ENCODE assay signal across 10 cellular contexts in the genomic region with DNA sequence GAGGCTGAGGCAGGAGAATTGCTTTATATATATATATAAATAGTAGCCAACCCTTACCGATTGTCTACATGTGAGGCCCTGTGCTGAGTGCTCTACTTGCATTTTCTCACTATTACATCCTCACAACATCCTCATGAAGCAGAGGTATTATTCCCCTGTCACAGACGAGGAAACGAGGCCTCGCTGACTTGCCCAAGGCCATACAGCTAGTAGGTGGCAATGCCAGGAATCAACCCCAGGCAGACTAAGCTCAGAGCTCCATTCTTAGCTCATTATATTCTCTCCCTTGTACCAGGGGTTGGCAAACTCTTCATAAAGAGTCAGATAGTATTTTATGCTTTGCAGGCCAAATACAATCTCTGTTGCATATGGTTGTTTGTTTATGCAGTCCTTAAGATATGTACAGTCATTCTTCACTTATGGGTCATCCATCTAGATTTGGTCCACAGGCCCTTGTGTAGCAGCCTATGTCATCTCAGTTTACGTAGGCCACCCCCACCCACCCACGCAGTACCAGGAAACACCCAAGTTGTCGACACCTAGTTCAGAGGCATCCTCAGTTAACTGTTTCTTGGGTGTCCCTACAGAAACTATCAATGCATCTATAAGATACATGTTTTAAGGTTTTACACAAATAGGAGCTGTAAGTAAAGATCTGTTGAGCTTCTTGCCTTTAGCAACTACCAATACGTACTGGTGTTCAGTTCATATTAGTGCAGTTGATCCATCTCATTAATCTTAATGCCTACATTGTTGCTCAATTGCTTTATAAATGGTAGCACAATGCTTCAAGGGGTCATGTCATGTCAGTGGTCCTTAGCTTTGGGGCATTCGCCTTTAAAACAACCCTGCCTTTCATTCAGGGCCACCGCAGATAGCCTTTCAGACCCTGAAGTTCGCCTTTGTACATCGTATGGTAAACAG. TPM values are rescaled to one million over a fixed set of nuclear protein-coding genes. Genes with fewer than 3 reads are reported as not detected.
DNase-seq lines count a peak whose midpoint lies in the region; TF ChIP-seq lines count a peak whose summit lies in the region.
"Had no signal": no experiment of that assay in that cellular context is flagged by ENCODE, and none has a peak within 500 bp of the region (broad histone marks: within the 10 kb centered on the region; RNA-seq: fewer than 3 reads in every experiment).

No MANE protein-coding gene starts in this region.

- H3K9me3 ChIP-seq in Caco-2 = no peaks in the 10 kb centered on the region

- CTCF ChIA-PET in Caco-2 (lab: Charles Lee) (no interaction called here), MCF 10A (lab: Yijun Ruan, JAX) (interaction anchor here (1.0 to 3.5 kb wide), 4 partner anchors 9 to 167 kb away, joined by 3 to 14 read pairs (median 8); partner anchors contain the start of gene MC3R)

- peaks cover 2% of the 10 kb centered on the region for H3K36me3 Mint-ChIP-seq in Caco-2 (ENCODE audit: insufficient read depth, unreplicated experiment)
- H3K36me3 Mint-ChIP-seq in MCF 10A (ENCODE audit: insufficient read depth, unreplicated experiment) = peaks cover 38% of the 10 kb centered on the region

- POLR2A ChIA-PET in Caco-2 (lab: Charles Lee) (no interaction called here), MCF 10A (lab: Yijun Ruan, JAX) (interaction anchor here (0.6 to 1.4 kb wide), 4 partner anchors 9 to 740 kb away, joined by 3 to 6 read pairs (median 4); partner anchors contain the start of genes AURKA, CSTF1 and RTF2)

- H3K9me3 Mint-ChIP-seq in Caco-2 (ENCODE audit: unreplicated experiment) = no peaks in the 10 kb centered on the region
- H3K9me3 Mint-ChIP-seq in MCF 10A (ENCODE audit: unreplicated experiment) = no peaks in the 10 kb centered on the region

- peaks cover 28% of the 10 kb centered on the region for H3K4me1 Mint-ChIP-seq in Caco-2 (ENCODE audit: low read depth, unreplicated experiment)
- H3K4me1 Mint-ChIP-seq in MCF 10A (ENCODE audit: insufficient read depth, unreplicated experiment) = no peaks in the 10 kb centered on the region

- no peaks in the 10 kb centered on the region for H3K36me3 ChIP-seq in Caco-2 (ENCODE audit: control insufficient read depth, insufficient read depth, low read length)

- H3K27ac Mint-ChIP-seq in Caco-2 (ENCODE audit: unreplicated experiment) (no peak overlapping the region), MCF 10A (ENCODE audit: low read depth, unreplicated experiment) (no peak overlapping the region)

- TF ChIP-seq CTCF in epithelial cell of esophagus (IDR thresholded peaks at IDR 0.05; ENCODE audit: insufficient read depth, low read depth, low read length, missing control alignments) (no peak), Caco-2 (IDR thresholded peaks at IDR 0.05; ENCODE audit: insufficient read depth in 1 of 2, low read depth in 1 of 2, low read length in 1 of 2, severe bottlenecking in 1 of 2, unreplicated experiment in 1 of 2) (no peak), MCF 10A (IDR thresholded peaks at IDR 0.05; ENCODE audit: unreplicated experiment) (no peak)

- DNase-seq in ELR (ENCODE audit: low read depth) = peak; percentile 79
- peak; percentile 59 for DNase-seq in activated T-cell treated with anti-CD3 and anti-CD28 coated beads for 4 hours
- DNase-seq in epithelial cell of esophagus (ENCODE audit: low read depth) = peak; percentile 21
- peak; percentile 43 to 74 for DNase-seq in stimulated activated CD4-positive, alpha-beta T cell treated with anti-CD3 and anti-CD28 coated beads, Interleukin-4, amount 100 ng/mL, for 4 hours
- no peak for DNase-seq in Caco-2
- DNase-seq in NCI-H128 (lab: John Stamatoyannopoulos, UW; ENCODE audit: unreplicated experiment) = no peak
- no peak for DNase-seq in MCF 10A (ENCODE audit: unreplicated experiment)
- no peak for DNase-seq in SK-N-DZ (ENCODE audit: low spot score)
- DNase-seq: DMS153, NCI-H748 treated with DMSO at 0.1 percent for 48 hours had no signal

- H3K27me3 ChIP-seq in Caco-2 (replicated peaks; ENCODE audit: control insufficient read depth, insufficient read depth, low read length) = no peaks in the 10 kb centered on the region

- H3K4me1 ChIP-seq in Caco-2 = peaks cover 28% of the 10 kb centered on the region

- no TSS peak for BruUV-seq in Caco-2 (replicated peaks; lab: Mats Ljungman, UMichigan)
- BruUV-seq in MCF 10A (replicated peaks; lab: Mats Ljungman, UMichigan) = no TSS peak

- H3K27me3 Mint-ChIP-seq in Caco-2 (ENCODE audit: insufficient read depth, unreplicated experiment) (no peaks in the 10 kb centered on the region), MCF 10A (ENCODE audit: insufficient read depth, unreplicated experiment) (no peaks in the 10 kb centered on the region)

- intact Hi-C loops in Caco-2 (cut with micrococcal nuclease; ENCODE audit: unreplicated experiment) (no loop called here), MCF 10A (cut with micrococcal nuclease) (no loop called here)

- H3K4me3 ChIP-seq in epithelial cell of esophagus (ENCODE audit: low read length) (no peak overlapping the region), Caco-2 (ENCODE audit: low read depth, low read length) (no peak overlapping the region)

- H3K4me3 Mint-ChIP-seq in Caco-2 (ENCODE audit: unreplicated experiment) (no peak overlapping the region), MCF 10A (ENCODE audit: unreplicated experiment) (no peak overlapping the region)

RNA-seq across cellular contexts. Expression of gene CASS4, which starts 3.0 kb away (rescaled TPM):
- 0.64 and 0.67 TPM in 2 replicates for total RNA-seq in Caco-2 (2022)
- not detected in 2 replicates for total RNA-seq in MCF 10A (2022)
- not detected in 2 replicates for polyA plus RNA-seq in SK-N-DZ (2014; cell fraction: cytosol; rRNA removed)
- not detected in 2 replicates for polyA plus RNA-seq in SK-N-DZ (2014; cell fraction: nucleus; rRNA removed)

RNA-seq across cellular contexts. Expression of gene CSTF1, which starts 22.7 kb away (rescaled TPM):
- 97.0 and 101 TPM in 2 replicates for total RNA-seq in Caco-2 (2022)
- 30.1 and 35.1 TPM in 2 replicates for total RNA-seq in MCF 10A (2022)
- polyA plus RNA-seq in SK-N-DZ (2014; cell fraction: cytosol; rRNA removed) = 68.8 and 79.9 TPM in 2 replicates
- 55.4 and 75.0 TPM in 2 replicates for polyA plus RNA-seq in SK-N-DZ (2014; cell fraction: nucleus; rRNA removed)

RNA-seq across cellular contexts. Expression of gene AURKA, which starts 23.1 kb away (rescaled TPM):
- 216 and 233 TPM in 2 replicates for total RNA-seq in Caco-2 (2022)
- total RNA-seq in MCF 10A (2022) = 65.8 and 75.3 TPM in 2 replicates
- polyA plus RNA-seq in SK-N-DZ (2014; cell fraction: cytosol; rRNA removed) = 157 and 162 TPM in 2 replicates
- 74.6 and 82.9 TPM in 2 replicates for polyA plus RNA-seq in SK-N-DZ (2014; cell fraction: nucleus; rRNA removed)

RNA-seq across cellular contexts. Expression of gene RTF2, which starts 53.3 kb away (rescaled TPM):
- 146 and 157 TPM in 2 replicates for total RNA-seq in Caco-2 (2022)
- total RNA-seq in MCF 10A (2022) = 66.4 and 72.8 TPM in 2 replicates
- polyA plus RNA-seq in SK-N-DZ (2014; cell fraction: cytosol; rRNA removed) = 98.7 and 103 TPM in 2 replicates
- polyA plus RNA-seq in SK-N-DZ (2014; cell fraction: nucleus; rRNA removed) = 79.5 and 107 TPM in 2 replicates

RNA-seq across cellular contexts. Expression of gene FAM210B, which starts 56.3 kb away (rescaled TPM):
- 20.5 and 21.1 TPM in 2 replicates for total RNA-seq in Caco-2 (2022)
- 37.7 and 38.2 TPM in 2 replicates for total RNA-seq in MCF 10A (2022)
- polyA plus RNA-seq in SK-N-DZ (2014; cell fraction: cytosol; rRNA removed) = 93.7 and 94.7 TPM in 2 replicates
- 22.3 and 28.6 TPM in 2 replicates for polyA plus RNA-seq in SK-N-DZ (2014; cell fraction: nucleus; rRNA removed)

Comparison
In these comparisons a context has a peak if more than half of its experiments do, and no peak if none do; other contexts are left out.
1. DNase-seq: peak in ELR (single experiment), activated T-cell treated with anti-CD3 and anti-CD28 coated beads for 4 hours (single experiment), epithelial cell of esophagus (single experiment) and stimulated activated CD4-positive, alpha-beta T cell treated with anti-CD3 and anti-CD28 coated beads, Interleukin-4, amount 100 ng/mL, for 4 hours (2 of 2); none in Caco-2 (0 of 2), NCI-H128 (single experiment), MCF 10A (single experiment) and SK-N-DZ (single experiment).